ENCODE assay signal across 25 cellular contexts in genomic region chr4:1557221-1557597, GRCh38.
DNase-seq lines count a peak whose midpoint lies in the region; ATAC-seq, FAIRE-seq and TF ChIP-seq lines count a peak whose summit lies in the region.
"Had no signal": no experiment of that assay in that cellular context is flagged by ENCODE, and none has a peak within 500 bp of the region (broad histone marks: within the 10 kb centered on the region; RNA-seq: fewer than 3 reads in every experiment).

No MANE protein-coding gene starts in this region.

- TF ChIP-seq CTCF in D721Med (IDR thresholded peaks at IDR 0.05; ENCODE audit: insufficient read depth, missing control alignments) = no peak

- H3K4me3 ChIP-seq in H7 (ENCODE audit: insufficient read depth, low read depth, low read length) = no peak overlapping the region
- H3K4me3 ChIP-seq: SJSA1 had no signal

- H3K36me3 ChIP-seq in H7 (replicated peaks; ENCODE audit: control insufficient read depth, insufficient read depth, low read length) = no peaks in the 10 kb centered on the region
- H3K36me3 ChIP-seq: SJSA1 had no signal

- ATAC-seq in GM18909 (IDR thresholded peaks at IDR 0.05; ENCODE audit: poor library complexity, unreplicated experiment) = no peak

- no peak for FAIRE-seq in D721Med (lab: Jason Lieb, UNC)
- FAIRE-seq: G401.6 had no signal

- DNase-seq in DMS 273 (lab: John Stamatoyannopoulos, UW; ENCODE audit: unreplicated experiment) (peak; percentile 39), DMS 273 treated with DMSO at 0.1 percent for 48 hours (lab: John Stamatoyannopoulos, UW) (no peak), D721Med (ENCODE audit: insufficient read length, low spot score) (peak; percentile 58), NCI-H524 treated with DMSO at 0.1 percent for 48 hours (lab: John Stamatoyannopoulos, UW) (peak; percentile 55), cerebellar cortex (ENCODE audit: low spot score) (peak; percentile 78), NCI-H1092 (lab: John Stamatoyannopoulos, UW) (no peak), H7 (no peak)
- DNase-seq: Calu3; CD8-positive, alpha-beta memory T cell; DMS53; GOT3; HCEC 1CT; Karpas-422; NCI-H1105; NCI-H1436 treated with DMSO at 0.1 percent for 48 hours; NCI-H2029; NCI-H2227 treated with DMSO at 0.1 percent for 48 hours; NCI-H748 treated with DMSO at 0.1 percent for 48 hours; NK-92 treated with Interleukin-12 subunit alpha and Interleukin-12 subunit beta, amount 100 ng/mL, for 24 hours; Right ventricle myocardium superior; RPMI8226; SW 1271 had no signal

- no peaks in the 10 kb centered on the region for H3K27me3 ChIP-seq in H7 (ENCODE audit: control insufficient read depth, insufficient read depth, low read length)
- H3K27me3 ChIP-seq: SJSA1 had no signal

Comparison
In these comparisons a context has a peak if more than half of its experiments do, and no peak if none do; other contexts are left out.
1. DNase-seq: peak in DMS 273 (single experiment), D721Med (single experiment), NCI-H524 treated with DMSO at 0.1 percent for 48 hours (single experiment) and cerebellar cortex (single experiment); none in DMS 273 treated with DMSO at 0.1 percent for 48 hours (single experiment), NCI-H1092 (single experiment) and H7 (single experiment).